In the genomic region with DNA sequence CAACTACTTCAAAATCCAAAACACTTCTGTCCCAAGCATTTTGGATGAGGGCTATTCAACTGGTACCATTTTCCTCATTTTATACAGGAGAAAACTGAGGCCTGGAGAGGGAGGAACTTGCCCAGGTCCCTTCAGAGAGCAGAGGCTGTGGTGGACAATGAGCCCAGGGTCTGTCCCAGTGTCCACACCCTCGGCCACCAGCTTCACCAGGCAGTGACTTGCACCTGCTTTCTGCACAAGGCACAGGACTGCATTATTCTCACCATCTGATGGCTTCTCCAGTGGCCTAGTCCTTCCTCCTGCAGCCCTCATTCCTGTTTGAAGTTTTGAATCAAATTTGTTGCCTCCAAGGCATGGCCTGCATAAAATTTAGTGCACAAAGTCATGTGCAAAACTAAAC, we compare ENCODE assay signal across 16 cellular contexts. TPM values are rescaled to one million over a fixed set of nuclear protein-coding genes. Genes with fewer than 3 reads are reported as not detected.
DNase-seq lines count a peak whose midpoint lies in the region; ATAC-seq and TF ChIP-seq lines count a peak whose summit lies in the region.
"Had no signal": no experiment of that assay in that cellular context is flagged by ENCODE, and none has a peak within 500 bp of the region (broad histone marks: within the 10 kb centered on the region; RNA-seq: fewer than 3 reads in every experiment).

No MANE protein-coding gene starts in this region.

- H3K27ac ChIP-seq in BLaER1 = no peak overlapping the region
- H3K27ac ChIP-seq in caudate nucleus (ENCODE audit: low read depth, low read length) = peak overlapping the region; percentile 24
- no peak overlapping the region for H3K27ac ChIP-seq in esophagus muscularis mucosa (replicated peaks in 1 of 4)
- H3K27ac ChIP-seq in vagina = no peak overlapping the region
- H3K27ac ChIP-seq: C4-2B, GM23248 had no signal

- H3K4me1 ChIP-seq in BLaER1 (peaks cover 14% of the 10 kb centered on the region), esophagus muscularis mucosa (peaks cover 0 to 14% (median 0%) of the 10 kb centered on the region in 4 donors), vagina (no peaks in the 10 kb centered on the region)
- H3K4me1 ChIP-seq: HAP-1 had no signal

- H3K9me3 ChIP-seq in BLaER1 (no peaks in the 10 kb centered on the region), esophagus muscularis mucosa (no peaks in the 10 kb centered on the region), vagina (no peaks in the 10 kb centered on the region)
- H3K9me3 ChIP-seq: HAP-1 had no signal

- H3K36me3 ChIP-seq in BLaER1 = peaks cover 50% of the 10 kb centered on the region
- H3K36me3 ChIP-seq in esophagus muscularis mucosa = peaks cover 0 to 20% (median 0%) of the 10 kb centered on the region in 4 donors
- H3K36me3 ChIP-seq in vagina = no peaks in the 10 kb centered on the region
- H3K36me3 ChIP-seq: HAP-1 had no signal

- intact Hi-C loops in esophagus muscularis mucosa (cut with DNase I) = no loop called here
- intact Hi-C loops in vagina (cut with DNase I) = no loop called here

- H3K4me2 ChIP-seq in BLaER1 = peak overlapping the region; percentile 44

- no peak overlapping the region for H3K9ac ChIP-seq in BLaER1
- H3K9ac ChIP-seq: GM23248 had no signal

- TF ChIP-seq POLR2A in esophagus muscularis mucosa (IDR thresholded peaks at IDR 0.05; ENCODE audit: low read depth) = no peak
- TF ChIP-seq POLR2A in vagina (IDR thresholded peaks at IDR 0.05) = no peak

- DNase-seq in caudate nucleus (lab: John Stamatoyannopoulos, UW) = no peak
- peak; percentile 60 for DNase-seq in esophagus muscularis mucosa (ENCODE audit: extremely low spot score)
- peak; percentile 42 to 81 for DNase-seq in vagina (ENCODE audit: extremely low spot score in 2 of 2)
- DNase-seq in retina = no peak
- DNase-seq in CD1c-positive myeloid dendritic cell (ENCODE audit: extremely low spot score) = no peak
- DNase-seq: 8988T; CD4-positive, alpha-beta memory T cell; DMS153; DMS79; GDM1; GM23248 had no signal

- H3K27me3 ChIP-seq in BLaER1 = no peaks in the 10 kb centered on the region
- H3K27me3 ChIP-seq in esophagus muscularis mucosa = no peaks in the 10 kb centered on the region
- H3K27me3 ChIP-seq in vagina = no peaks in the 10 kb centered on the region

- H3K4me3 ChIP-seq in BLaER1 (no peak overlapping the region), esophagus muscularis mucosa (no peak overlapping the region), vagina (no peak overlapping the region)
- H3K4me3 ChIP-seq: GM23248, HAP-1 had no signal

- no peaks in the 10 kb centered on the region for H4K20me1 ChIP-seq in BLaER1

- no peak for ATAC-seq in HG02970 (IDR thresholded peaks at IDR 0.05; ENCODE audit: low FRiP score, unreplicated experiment)
- ATAC-seq: HepG2 had no signal

- no peak for TF ChIP-seq EP300 in esophagus muscularis mucosa (IDR thresholded peaks at IDR 0.05)

- 100% methylated on average over 1 of the region's 1 CpG for WGBS in esophagus muscularis mucosa

- TF ChIP-seq CTCF in esophagus muscularis mucosa (IDR thresholded peaks at IDR 0.05) (no peak), vagina (IDR thresholded peaks at IDR 0.05) (no peak)

RNA-seq across cellular contexts. Expression of a gene that starts 53.3 kb away (rescaled TPM):
- total RNA-seq in esophagus muscularis mucosa = 10 to 100 TPM in 1 of 4 donors, 1 to 10 TPM in 3; 5.4 to 10.8 (median 8.8) TPM
- 17.2 TPM for total RNA-seq in vagina

Comparison
In these comparisons a context has a peak if more than half of its experiments do, and no peak if none do; other contexts are left out.
1. DNase-seq: peak in esophagus muscularis mucosa (single experiment) and vagina (2 of 2); none in caudate nucleus (0 of 61), retina (single experiment) and CD1c-positive myeloid dendritic cell (single experiment).